25 cellular contexts compared by ENCODE assay signal in genomic region chr2:127654838-127655175, GRCh38. TPM values are rescaled to one million over a fixed set of nuclear protein-coding genes. Genes with fewer than 3 reads are reported as not detected.
"Had no signal": no experiment of that assay in that cellular context is flagged by ENCODE, and none has a peak within 500 bp of the region (broad histone marks: within the 10 kb centered on the region; RNA-seq: fewer than 3 reads in every experiment).

No MANE protein-coding gene starts in this region.

- H3K36me3 ChIP-seq: adrenal gland had no signal

- H3K4me3 ChIP-seq: adrenal gland, skin epidermis, thoracic aorta, vagina had no signal

- H3K9me3 ChIP-seq: adrenal gland, thoracic aorta, vagina had no signal

- H3K27ac ChIP-seq: skin epidermis had no signal

- H3K4me3 Mint-ChIP-seq: activated T-cell treated with anti-CD3 and anti-CD28 coated beads, Interleukin-2, amount 50 U/mL, for 72 hours; dendritic cell treated with granulocyte-macrophage colony-stimulating factor and Interleukin-4, amounts not matched to agents 40 ng/mL and 50 ng/mL, for 4 days; natural killer cell; stimulated activated effector memory CD8-positive, alpha-beta T cell treated with anti-CD3 and anti-CD28 coated beads, Interleukin-12 subunit alpha, Interleukin-12 subunit beta, amount 100 ng/mL, for 72 hours had no signal

- ATAC-seq: activated naive CD4-positive, alpha-beta T cell treated with anti-CD3 and anti-CD28 coated beads, Interleukin-2, amount 50 U/mL, for 72 hours; activated T-cell treated with anti-CD3 and anti-CD28 coated beads, Interleukin-2, amount 50 U/mL, for 72 hours; esophagus mucosa; left lobe of liver; natural killer cell; stimulated activated effector memory CD8-positive, alpha-beta T cell treated with anti-CD3 and anti-CD28 coated beads, Interleukin-12 subunit alpha, Interleukin-12 subunit beta, amount 100 ng/mL, for 72 hours had no signal

- H3K36me3 Mint-ChIP-seq: activated naive CD4-positive, alpha-beta T cell treated with anti-CD3 and anti-CD28 coated beads, Interleukin-2, amount 50 U/mL, for 72 hours; natural killer cell; stimulated activated effector memory CD8-positive, alpha-beta T cell treated with anti-CD3 and anti-CD28 coated beads, Interleukin-12 subunit alpha, Interleukin-12 subunit beta, amount 100 ng/mL, for 72 hours had no signal

- DNase-seq: activated CD4-positive, alpha-beta T cell treated with anti-CD3 and anti-CD28 coated beads, Interleukin-2, amount 50 U/mL, for 4 hours; activated gamma-delta T cell; activated T-cell treated with anti-CD3 and anti-CD28 coated beads, Interleukin-2, amount 50 U/mL, for 72 hours; adrenal gland; effector CD8-positive, alpha-beta T cell; hippocampal formation; islet precursor cell; mesenchymal stem cell; natural killer cell; nucleus accumbens; stimulated activated CD4-positive, alpha-beta T cell treated with anti-CD3 and anti-CD28 coated beads, Interleukin-15, amount 100 ng/mL, for 24 hours; stimulated activated CD4-positive, alpha-beta T cell treated with anti-CD3 and anti-CD28 coated beads, Interleukin-4, amount 100 ng/mL, for 24 hours; SW 1271 had no signal

- H3K9me3 Mint-ChIP-seq: activated naive CD4-positive, alpha-beta T cell treated with anti-CD3 and anti-CD28 coated beads, Interleukin-2, amount 50 U/mL, for 72 hours; activated T-cell treated with anti-CD3 and anti-CD28 coated beads, Interleukin-2, amount 50 U/mL, for 72 hours; dendritic cell treated with granulocyte-macrophage colony-stimulating factor and Interleukin-4, amounts not matched to agents 40 ng/mL and 50 ng/mL, for 4 days; natural killer cell; stimulated activated effector memory CD8-positive, alpha-beta T cell treated with anti-CD3 and anti-CD28 coated beads, Interleukin-12 subunit alpha, Interleukin-12 subunit beta, amount 100 ng/mL, for 72 hours had no signal

- H3K27me3 ChIP-seq: adrenal gland, vagina had no signal

- H3K4me1 ChIP-seq: adrenal gland had no signal

- H3K27ac Mint-ChIP-seq: activated naive CD4-positive, alpha-beta T cell treated with anti-CD3 and anti-CD28 coated beads, Interleukin-2, amount 50 U/mL, for 72 hours; activated T-cell treated with anti-CD3 and anti-CD28 coated beads, Interleukin-2, amount 50 U/mL, for 72 hours; dendritic cell treated with granulocyte-macrophage colony-stimulating factor and Interleukin-4, amounts not matched to agents 40 ng/mL and 50 ng/mL, for 4 days; natural killer cell; stimulated activated effector memory CD8-positive, alpha-beta T cell treated with anti-CD3 and anti-CD28 coated beads, Interleukin-12 subunit alpha, Interleukin-12 subunit beta, amount 100 ng/mL, for 72 hours had no signal

RNA-seq across cellular contexts. Expression of gene GPR17, which starts 8.9 kb away (rescaled TPM):
- total RNA-seq: activated CD8-positive, alpha-beta memory T cell treated with anti-CD3 and anti-CD28 coated beads for 36 hours; activated naive CD4-positive, alpha-beta T cell treated with anti-CD3 and anti-CD28 coated beads, Interleukin-2, amount 50 U/mL, for 72 hours; activated T-cell treated with anti-CD3 and anti-CD28 coated beads, Interleukin-2, amount 50 U/mL, for 72 hours; chondrocyte; esophagus mucosa; glomerular endothelial cell; left lobe of liver; natural killer cell; T-helper 2 cell treated with Interferon-gamma antibody and Interleukin-4, amounts not matched to agents 100 ng/mL and 5 ng/mL, for 36 hours; thoracic aorta; vagina had no signal
